ENCODE assay signal across 8 cellular contexts in genomic region chr10:89350911-89351315, GRCh38. TPM values are rescaled to one million over a fixed set of nuclear protein-coding genes. Genes with fewer than 3 reads are reported as not detected.
DNase-seq lines count a peak whose midpoint lies in the region; ATAC-seq and TF ChIP-seq lines count a peak whose summit lies in the region.
"Not testable (repeated sequence)": the region's sequence is repeated elsewhere in the genome, so short reads cannot be mapped to it uniquely, and the experiment has no call there.

No MANE protein-coding gene starts in this region.

- not testable (repeated sequence) for TF ChIP-seq CTCF in AG04450 (IDR thresholded peaks at IDR 0.05; ENCODE audit: low read depth, low read length); epithelial cell of proximal tubule (conservative IDR thresholded peaks at IDR 0.05; ENCODE audit: low read depth, low read length); right lobe of liver (IDR thresholded peaks at IDR 0.05); gastrocnemius medialis (IDR thresholded peaks at IDR 0.05 in 4 of 5, conservative IDR thresholded peaks at IDR 0.05 in 1 of 5)

- 0% methylated on average over 5 of the region's 6 CpGs for WGBS in right lobe of liver (ENCODE audit: insufficient coverage, low coverage, low lambda C conversion rate, missing lambda C conversion rate)

- not testable (repeated sequence) for DNase-seq in AG04450 (ENCODE audit: low read depth, low spot score); activated CD4-positive, alpha-beta T cell treated with anti-CD3 and anti-CD28 coated beads, Interleukin-2, amount 10 ng/mL, durations not matched to agents 7 days and 5 days; epithelial cell of proximal tubule (ENCODE audit: low read depth)
- DNase-seq in right lobe of liver (peak; percentile 50 to 64 (median 63)), gastrocnemius medialis (peak in 1 of 2 donors; percentile 26)

- H3K4me3 Mint-ChIP-seq in activated CD4-positive, alpha-beta T cell treated with anti-CD3 and anti-CD28 coated beads, Interleukin-2, amount 10 ng/mL, durations not matched to agents 7 days and 5 days = peak overlapping the region; percentile 16

- H3K27ac Mint-ChIP-seq in activated CD4-positive, alpha-beta T cell treated with anti-CD3 and anti-CD28 coated beads, Interleukin-2, amount 10 ng/mL, durations not matched to agents 7 days and 5 days = peak overlapping the region; percentile 63

- not testable (repeated sequence) for H3K36me3 ChIP-seq in HUES48 (ENCODE audit: control insufficient read depth, insufficient read depth, low read length); right lobe of liver; gastrocnemius medialis

- not testable (repeated sequence) for H3K9me3 Mint-ChIP-seq in activated CD4-positive, alpha-beta T cell treated with anti-CD3 and anti-CD28 coated beads, Interleukin-2, amount 10 ng/mL, durations not matched to agents 7 days and 5 days

- peaks cover 24% of the 10 kb centered on the region for H3K4me1 Mint-ChIP-seq in activated CD4-positive, alpha-beta T cell treated with anti-CD3 and anti-CD28 coated beads, Interleukin-2, amount 10 ng/mL, durations not matched to agents 7 days and 5 days

- intact Hi-C loops in right lobe of liver (cut with DNase I); gastrocnemius medialis (cut with DNase I; ENCODE audit: low total_unique reads): not testable (repeated sequence)

- TF ChIP-seq POLR2A in right lobe of liver (IDR thresholded peaks at IDR 0.05) = peak; percentile 14
- TF ChIP-seq POLR2A in gastrocnemius medialis (IDR thresholded peaks at IDR 0.05) = not testable (repeated sequence)

- peak; percentile 45 for ATAC-seq in GM19328 (IDR thresholded peaks at IDR 0.05; ENCODE audit: unreplicated experiment)
- ATAC-seq in HG02642 (IDR thresholded peaks at IDR 0.05; ENCODE audit: poor library complexity, unreplicated experiment) = peak; percentile 44
- peak; percentile 45 to 56 (median 52) for ATAC-seq in right lobe of liver
- peak in 1 of 2 donors; percentile 35 for ATAC-seq in gastrocnemius medialis

- peak overlapping the region; percentile 85 for H3K27ac ChIP-seq in AG04450 (ENCODE audit: low read depth, low read length)
- H3K27ac ChIP-seq in HUES48 (ENCODE audit: low read depth, low read length) = peak overlapping the region; percentile 72
- H3K27ac ChIP-seq in right lobe of liver = peak overlapping the region; percentile 93 to 99 (median 96)
- peak overlapping the region; percentile 55 to 72 (median 62) for H3K27ac ChIP-seq in gastrocnemius medialis

- not testable (repeated sequence) for H3K27me3 ChIP-seq in AG04450 (ENCODE audit: control insufficient read depth, insufficient read depth, low read length); HUES48 (ENCODE audit: control insufficient read depth, insufficient read depth, low read length); right lobe of liver; gastrocnemius medialis

- CTCF ChIA-PET in AG04450 (lab: Charles Lee) = interaction anchor here (2.7 kb wide), 1 partner anchor 18 kb away, joined by 15 read pairs; no protein-coding TSS in a partner anchor
- CTCF ChIA-PET in activated CD4-positive, alpha-beta T cell treated with anti-CD3 and anti-CD28 coated beads, Interleukin-2, amount 10 ng/mL, durations not matched to agents 7 days and 5 days (lab: Charles Lee) = not testable (repeated sequence)

- H3K9me3 ChIP-seq in AG04450 (ENCODE audit: control insufficient read depth, insufficient read depth, low read length); HUES48 (ENCODE audit: control insufficient read depth, insufficient read depth, low read length); right lobe of liver; gastrocnemius medialis: not testable (repeated sequence)

- in situ Hi-C loops in gastrocnemius medialis (cut with MboI; ENCODE audit: low sequenced_read_pairs in 4 of 4) = not testable (repeated sequence)

- POLR2A ChIA-PET in AG04450 (lab: Yijun Ruan, JAX) = interaction anchor here (0.6 to 1.8 kb wide), 2 partner anchors 23 to 73 kb away, joined by 3 to 10 read pairs; partner anchors contain the start of gene IFIT3
- POLR2A ChIA-PET in activated CD4-positive, alpha-beta T cell treated with anti-CD3 and anti-CD28 coated beads, Interleukin-2, amount 10 ng/mL, durations not matched to agents 7 days and 5 days (lab: Charles Lee) = not testable (repeated sequence)

- H3K4me3 ChIP-seq in AG04450 (ENCODE audit: low read depth, low read length); HUES48 (ENCODE audit: low read depth, low read length); right lobe of liver; gastrocnemius medialis: not testable (repeated sequence)
- peak overlapping the region; percentile 30 for H3K4me3 ChIP-seq in epithelial cell of proximal tubule (ENCODE audit: low read depth, low read length)

- H3K9ac ChIP-seq in HUES48 (ENCODE audit: low read depth, low read length) = not testable (repeated sequence)

- not testable (repeated sequence) for H3K36me3 Mint-ChIP-seq in activated CD4-positive, alpha-beta T cell treated with anti-CD3 and anti-CD28 coated beads, Interleukin-2, amount 10 ng/mL, durations not matched to agents 7 days and 5 days (ENCODE audit: low read depth)

- H3K27me3 Mint-ChIP-seq in activated CD4-positive, alpha-beta T cell treated with anti-CD3 and anti-CD28 coated beads, Interleukin-2, amount 10 ng/mL, durations not matched to agents 7 days and 5 days = peaks cover 46% of the 10 kb centered on the region

- H3K4me1 ChIP-seq in HUES48 (ENCODE audit: control insufficient read depth, insufficient read depth, low read length) (peaks cover 51% of the 10 kb centered on the region), right lobe of liver (peaks cover 0 to 66% (median 34%) of the 10 kb centered on the region in 4 donors), gastrocnemius medialis (peaks cover 36 to 44% of the 10 kb centered on the region in 2 donors)

RNA-seq across cellular contexts. Expression of gene IFIT3, which starts 23.1 kb away (rescaled TPM):
- 6.3 and 8.7 TPM in 2 replicates for polyA plus RNA-seq in AG04450 (2011; rRNA removed)
- polyA minus RNA-seq in AG04450 (2011; rRNA and poly(A)+ RNA removed) = 3.0 and 5.1 TPM in 2 replicates
- 10 to 100 TPM; 51.1 to 55.4 TPM for total RNA-seq in activated CD4-positive, alpha-beta T cell treated with anti-CD3 and anti-CD28 coated beads, Interleukin-2, amount 10 ng/mL, durations not matched to agents 7 days and 5 days
- 5.3 and 10.5 TPM in 2 replicates for total RNA-seq in epithelial cell of proximal tubule
- 10 to 100 TPM in 4 of 6 experiments, 1 to 10 TPM in 2; 7.5 to 17.9 (median 11.5) TPM for total RNA-seq in right lobe of liver
- total RNA-seq in gastrocnemius medialis = 1 to 10 TPM; 2.2 to 8.9 (median 3.7) TPM

RNA-seq across cellular contexts. Expression of gene IFIT1B, which starts 26.9 kb away (rescaled TPM):
- not detected in 2 replicates for polyA plus RNA-seq in AG04450 (2011; rRNA removed)
- polyA minus RNA-seq in AG04450 (2011; rRNA and poly(A)+ RNA removed) = not detected in 2 replicates
- not detected for total RNA-seq in activated CD4-positive, alpha-beta T cell treated with anti-CD3 and anti-CD28 coated beads, Interleukin-2, amount 10 ng/mL, durations not matched to agents 7 days and 5 days
- total RNA-seq in epithelial cell of proximal tubule (0.36 TPM in 1 of 2 replicates, not detected in the other), right lobe of liver (1 to 10 TPM in 1 of 6 experiments, not detected in 5; 1.2 TPM), gastrocnemius medialis (not detected)

RNA-seq across cellular contexts. Expression of gene IFIT1, which starts 41.5 kb away (rescaled TPM):
- polyA plus RNA-seq in AG04450 (2011; rRNA removed) = 24.3 and 32.8 TPM in 2 replicates
- polyA minus RNA-seq in AG04450 (2011; rRNA and poly(A)+ RNA removed) = 8.0 and 13.1 TPM in 2 replicates
- total RNA-seq in activated CD4-positive, alpha-beta T cell treated with anti-CD3 and anti-CD28 coated beads, Interleukin-2, amount 10 ng/mL, durations not matched to agents 7 days and 5 days = 10 to 100 TPM; 42.9 to 45.0 TPM
- total RNA-seq in epithelial cell of proximal tubule (2.0 and 3.4 TPM in 2 replicates), right lobe of liver (10 to 100 TPM in 3 of 6 experiments, 1 to 10 TPM in 3; 3.6 to 12.9 (median 10.0) TPM), gastrocnemius medialis (1 to 10 TPM; 1.8 to 8.9 (median 3.0) TPM)

RNA-seq across cellular contexts. Expression of gene IFIT2, which starts 49.1 kb away (rescaled TPM):
- 2.9 and 3.8 TPM in 2 replicates for polyA plus RNA-seq in AG04450 (2011; rRNA removed)
- 1.6 and 2.4 TPM in 2 replicates for polyA minus RNA-seq in AG04450 (2011; rRNA and poly(A)+ RNA removed)
- total RNA-seq in activated CD4-positive, alpha-beta T cell treated with anti-CD3 and anti-CD28 coated beads, Interleukin-2, amount 10 ng/mL, durations not matched to agents 7 days and 5 days = 10 to 100 TPM in 1 of 2 experiments, 1 to 10 TPM in 1; 9.9 to 10.2 TPM
- 1.7 and 2.2 TPM in 2 replicates for total RNA-seq in epithelial cell of proximal tubule
- total RNA-seq in right lobe of liver = 10 to 100 TPM in 3 of 6 experiments, 1 to 10 TPM in 3; 4.7 to 12.4 (median 9.8) TPM
- 1 to 10 TPM in 1 of 4 donors, under 1 TPM in 3; 0.41 to 2.1 (median 0.78) TPM for total RNA-seq in gastrocnemius medialis
